8 cellular contexts compared by ENCODE assay signal in the genomic region with DNA sequence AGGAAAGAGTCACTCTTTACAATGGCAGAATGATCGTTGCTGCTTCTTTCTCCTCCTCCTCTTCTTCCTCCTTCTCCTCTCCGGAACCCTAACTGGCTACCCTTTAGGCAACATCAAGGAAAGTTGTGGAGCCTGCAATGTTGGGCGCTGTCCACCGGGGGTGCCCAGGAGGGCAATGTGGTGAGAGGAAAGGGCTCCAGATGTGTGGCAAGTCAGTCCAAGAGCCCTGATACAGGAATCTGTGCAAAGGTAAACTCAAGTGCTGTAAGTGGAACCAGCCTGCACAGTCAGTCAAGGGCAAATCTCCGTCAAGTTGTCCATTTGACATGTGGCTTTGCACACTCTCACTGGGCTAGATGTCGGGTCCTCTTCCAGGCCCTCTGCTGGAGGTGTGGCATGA. TPM values are rescaled to one million over a fixed set of nuclear protein-coding genes. Genes with fewer than 3 reads are reported as not detected.
A peak's percentile ranks its signal among the peaks of the same experiment; 100 is the strongest.
DNase-seq lines count a peak whose midpoint lies in the region; ATAC-seq and TF ChIP-seq lines count a peak whose summit lies in the region.

No MANE protein-coding gene starts in this region.

- no peak overlapping the region for H3K4me2 ChIP-seq in mesendoderm (ENCODE audit: low read length)

- H2BK15ac ChIP-seq in mesendoderm (replicated peaks; ENCODE audit: low read depth), result no peak overlapping the region

- no peak overlapping the region for H4K5ac ChIP-seq in mesendoderm (ENCODE audit: low read length)

- H2BK120ac ChIP-seq in mesendoderm (ENCODE audit: low read depth, low read length), result no peak overlapping the region

- H3K18ac ChIP-seq in mesendoderm (ENCODE audit: low read length), result no peak overlapping the region

- no peak overlapping the region for H3K23ac ChIP-seq in mesendoderm (ENCODE audit: low read length)

- no peaks in the 10 kb centered on the region for H3K79me1 ChIP-seq in mesendoderm (ENCODE audit: low read length)

- no peak overlapping the region for H3K4me3 ChIP-seq in CD8-positive, alpha-beta T cell (ENCODE audit: low read depth, low read length)
- no peak overlapping the region for H3K4me3 ChIP-seq in mesendoderm (ENCODE audit: low read length)
- H3K4me3 ChIP-seq in aorta (ENCODE audit: low read length in 2 of 2), result no peak overlapping the region

- H2BK5ac ChIP-seq in mesendoderm (ENCODE audit: low read length), result no peak overlapping the region

- no peaks in the 10 kb centered on the region for H3K79me2 ChIP-seq in mesendoderm (ENCODE audit: control insufficient read depth, insufficient read depth, low read length)

- peak in 1 of 7 experiments; percentile 28 for DNase-seq in CD8-positive, alpha-beta T cell
- peak; percentile 19 for DNase-seq in H4 (ENCODE audit: low spot score)
- DNase-seq in activated naive CD4-positive, alpha-beta T cell treated with anti-CD3 and anti-CD28 coated beads, Interleukin-2, amount 10 ng/mL, durations not matched to agents 7 days and 5 days, result peak; percentile 33
- DNase-seq in mesendoderm, result peak; percentile 50
- DNase-seq in NCI-H446 (lab: John Stamatoyannopoulos, UW), result no peak
- DNase-seq in aorta, result no peak

- no peak overlapping the region for H3K27ac ChIP-seq in CD8-positive, alpha-beta T cell (ENCODE audit: low read depth, low read length)
- H3K27ac ChIP-seq in mesendoderm (ENCODE audit: low read depth, low read length) (no peak overlapping the region), aorta (ENCODE audit: low read depth in 1 of 2, low read length in 2 of 2) (no peak overlapping the region)

- POLR2A ChIA-PET in CD8-positive, alpha-beta T cell (lab: Charles Lee), result no interaction called here

- H2AK5ac ChIP-seq in mesendoderm (ENCODE audit: low read length), result no peak overlapping the region

- H3K56ac ChIP-seq in mesendoderm (ENCODE audit: low read length), result no peak overlapping the region

- no peaks in the 10 kb centered on the region for H3K36me3 ChIP-seq in CD8-positive, alpha-beta T cell (ENCODE audit: insufficient read depth, low read length)
- H3K36me3 ChIP-seq in mesendoderm (ENCODE audit: control insufficient read depth, insufficient read depth, low read length) (no peaks in the 10 kb centered on the region), aorta (ENCODE audit: control insufficient read depth in 1 of 2, insufficient read depth in 2 of 2, low read length in 1 of 2) (no peaks in the 10 kb centered on the region)

- peaks cover 23% of the 10 kb centered on the region for H3K27me3 Mint-ChIP-seq in CD8-positive, alpha-beta T cell (ENCODE audit: low read depth)
- peaks cover 93% of the 10 kb centered on the region for H3K27me3 Mint-ChIP-seq in activated naive CD4-positive, alpha-beta T cell treated with anti-CD3 and anti-CD28 coated beads, Interleukin-2, amount 10 ng/mL, durations not matched to agents 7 days and 5 days

- no peaks in the 10 kb centered on the region for H3K36me3 Mint-ChIP-seq in CD8-positive, alpha-beta T cell
- H3K36me3 Mint-ChIP-seq in activated naive CD4-positive, alpha-beta T cell treated with anti-CD3 and anti-CD28 coated beads, Interleukin-2, amount 10 ng/mL, durations not matched to agents 7 days and 5 days, result no peaks in the 10 kb centered on the region

- intact Hi-C loops in CD8-positive, alpha-beta T cell (cut with DNase I, micrococcal nuclease), result loop anchor here in 1 of 2 experiments (10.0 kb wide), 1 partner anchor 274 kb away; no protein-coding TSS in a partner anchor
- intact Hi-C loops in aorta (cut with DNase I), result loop anchor here (5.0 kb wide), 1 partner anchor 127 kb away; no protein-coding TSS in a partner anchor

- no peak overlapping the region for H3K9ac ChIP-seq in mesendoderm (ENCODE audit: low read length)

- TF ChIP-seq CTCF in CD8-positive, alpha-beta T cell (IDR thresholded peaks at IDR 0.05), result peak; percentile 21

- no peaks in the 10 kb centered on the region for H3K9me3 Mint-ChIP-seq in CD8-positive, alpha-beta T cell
- no peaks in the 10 kb centered on the region for H3K9me3 Mint-ChIP-seq in activated naive CD4-positive, alpha-beta T cell treated with anti-CD3 and anti-CD28 coated beads, Interleukin-2, amount 10 ng/mL, durations not matched to agents 7 days and 5 days

- CTCF ChIA-PET in CD8-positive, alpha-beta T cell (lab: Charles Lee), result interaction anchor here (5.1 to 5.3 kb wide), 2 partner anchors 108 to 131 kb away, joined by 38 to 98 read pairs; no protein-coding TSS in a partner anchor
- CTCF ChIA-PET in activated naive CD4-positive, alpha-beta T cell treated with anti-CD3 and anti-CD28 coated beads, Interleukin-2, amount 10 ng/mL, durations not matched to agents 7 days and 5 days (lab: Charles Lee), result interaction anchor here (7.0 kb wide), 1 partner anchor 108 kb away, joined by 91 read pairs; no protein-coding TSS in a partner anchor

- no peak overlapping the region for H3K4me3 Mint-ChIP-seq in CD8-positive, alpha-beta T cell
- H3K4me3 Mint-ChIP-seq in activated naive CD4-positive, alpha-beta T cell treated with anti-CD3 and anti-CD28 coated beads, Interleukin-2, amount 10 ng/mL, durations not matched to agents 7 days and 5 days, result no peak overlapping the region

- peak; percentile 43 for ATAC-seq in CD8-positive, alpha-beta T cell
- ATAC-seq in GM21423 (IDR thresholded peaks at IDR 0.05; ENCODE audit: unreplicated experiment) (no peak), HG03565 (IDR thresholded peaks at IDR 0.05; ENCODE audit: unreplicated experiment) (no peak), aorta (ENCODE audit: low FRiP score) (no peak)

- no CpG with 5 or more reads among the region's 6 CpGs for WGBS in mesendoderm (ENCODE audit: extremely low coverage, insufficient coverage, low lambda C conversion rate)
- WGBS in aorta, 2 donors, result 60 to 74% methylated on average over 6 of the region's 6 CpGs

- H3K9me3 ChIP-seq in CD8-positive, alpha-beta T cell (ENCODE audit: low read length), result no peaks in the 10 kb centered on the region
- H3K9me3 ChIP-seq in aorta (ENCODE audit: control insufficient read depth, low read length), result no peaks in the 10 kb centered on the region

- no peak overlapping the region for H3K4ac ChIP-seq in mesendoderm (ENCODE audit: low read depth, low read length)

- H3K27me3 ChIP-seq in CD8-positive, alpha-beta T cell (ENCODE audit: insufficient read depth, low read length), result no peaks in the 10 kb centered on the region
- H3K27me3 ChIP-seq in mesendoderm (ENCODE audit: insufficient read depth, low read length, poor library complexity) (no peaks in the 10 kb centered on the region), aorta (ENCODE audit: control insufficient read depth in 1 of 2, insufficient read depth in 2 of 2, low read length in 1 of 2) (no peaks in the 10 kb centered on the region)

- H4K8ac ChIP-seq in mesendoderm (ENCODE audit: low read depth, low read length), result no peak overlapping the region

- H3K4me1 Mint-ChIP-seq in CD8-positive, alpha-beta T cell (ENCODE audit: low read depth), result peaks cover 15% of the 10 kb centered on the region
- H3K4me1 Mint-ChIP-seq in activated naive CD4-positive, alpha-beta T cell treated with anti-CD3 and anti-CD28 coated beads, Interleukin-2, amount 10 ng/mL, durations not matched to agents 7 days and 5 days, result peaks cover 6% of the 10 kb centered on the region

- H3K27ac Mint-ChIP-seq in CD8-positive, alpha-beta T cell, result no peak overlapping the region
- no peak overlapping the region for H3K27ac Mint-ChIP-seq in activated naive CD4-positive, alpha-beta T cell treated with anti-CD3 and anti-CD28 coated beads, Interleukin-2, amount 10 ng/mL, durations not matched to agents 7 days and 5 days

- H3K4me1 ChIP-seq in CD8-positive, alpha-beta T cell (ENCODE audit: insufficient read depth, low read length), result peaks cover 6% of the 10 kb centered on the region
- H3K4me1 ChIP-seq in mesendoderm (ENCODE audit: control insufficient read depth, low read depth, low read length) (peaks cover 3% of the 10 kb centered on the region), aorta (ENCODE audit: control insufficient read depth in 1 of 2, insufficient read depth in 2 of 2, low read length in 2 of 2) (no peaks in the 10 kb centered on the region)

RNA-seq across cellular contexts. Expression of gene RTL5, which starts 2.8 kb away (rescaled TPM):
- 1 to 10 TPM in 1 of 2 experiments, under 1 TPM in 1; 0.52 to 1.1 TPM for total RNA-seq in CD8-positive, alpha-beta T cell
- 0.48 and 0.90 TPM in 2 replicates for total RNA-seq in H4 (2014; rRNA removed; shearing (Covaris generic))
- 2.7 TPM for polyA plus RNA-seq in mesendoderm (2013, experiment 1 of 2)
- 2.7 TPM for polyA plus RNA-seq in mesendoderm (2013, experiment 2 of 2)
- 10 to 100 TPM; 12.0 to 13.9 TPM for total RNA-seq in aorta
- 1 to 10 TPM; 6.5 to 8.0 TPM for polyA plus RNA-seq in aorta

RNA-seq across cellular contexts. Expression of gene PIN4, which starts 52.7 kb away (rescaled TPM):
- total RNA-seq in CD8-positive, alpha-beta T cell, result 1 to 10 TPM in 1 of 2 experiments, under 1 TPM in 1; 0.35 to 1.1 TPM
- total RNA-seq in H4 (2014; rRNA removed; shearing (Covaris generic)), result 15.1 and 16.2 TPM in 2 replicates
- polyA plus RNA-seq in mesendoderm (2013, experiment 1 of 2), result 28.0 TPM
- polyA plus RNA-seq in mesendoderm (2013, experiment 2 of 2), result 28.9 TPM
- total RNA-seq in aorta, result 1 to 10 TPM; 6.9 to 7.4 TPM
- 10 to 100 TPM; 19.7 to 21.4 TPM for polyA plus RNA-seq in aorta

Comparison
In these comparisons a context has a peak if more than half of its experiments do, and no peak if none do; other contexts are left out.
1. DNase-seq: peak in H4 (single experiment), activated naive CD4-positive, alpha-beta T cell treated with anti-CD3 and anti-CD28 coated beads, Interleukin-2, amount 10 ng/mL, durations not matched to agents 7 days and 5 days (single experiment) and mesendoderm (single experiment); none in NCI-H446 (0 of 2) and aorta (0 of 2).